Comparison of ENCODE assay signal across 17 cellular contexts in the genomic region with DNA sequence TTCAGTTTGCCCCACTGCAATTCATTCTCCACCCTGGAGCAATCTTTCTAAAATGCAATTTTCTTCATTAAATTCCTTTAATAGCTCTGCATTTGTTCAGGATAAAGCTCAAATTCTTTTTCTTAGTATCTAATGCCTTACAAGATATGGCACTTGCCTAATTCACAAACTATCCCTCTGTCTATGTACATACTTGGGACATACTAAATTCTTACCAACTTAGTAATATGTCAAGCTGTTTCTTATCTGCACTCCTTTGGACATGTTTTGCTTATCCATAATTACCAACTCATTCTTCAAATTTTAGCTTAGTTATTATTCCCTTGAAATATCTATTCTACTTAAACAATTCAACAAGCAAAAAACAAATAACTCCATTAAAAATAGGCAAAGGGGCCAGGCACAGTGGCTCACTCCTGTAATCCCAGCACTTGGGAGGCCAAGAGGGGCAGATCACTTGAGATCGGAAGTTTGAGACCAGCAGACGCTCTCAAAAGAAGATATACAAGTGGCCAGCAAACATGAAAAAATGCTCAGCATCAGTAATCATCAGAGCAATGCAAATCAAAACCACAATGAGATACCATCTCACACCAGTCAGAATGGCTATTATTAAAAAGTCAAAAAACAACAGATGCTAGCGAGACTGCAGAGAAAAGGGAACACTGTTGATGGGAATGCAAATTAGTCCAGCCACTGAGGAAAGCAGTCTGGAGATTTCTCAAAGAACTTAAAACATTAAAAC.
DNase-seq lines count a peak whose midpoint lies in the region; ATAC-seq, FAIRE-seq and TF ChIP-seq lines count a peak whose summit lies in the region.
"Had no signal": no experiment of that assay in that cellular context is flagged by ENCODE, and none has a peak within 500 bp of the region (broad histone marks: within the 10 kb centered on the region; RNA-seq: fewer than 3 reads in every experiment).

No MANE protein-coding gene starts in this region.

- H3K36me3 ChIP-seq in GM12878 (ENCODE audit: control insufficient read depth in 2 of 2, insufficient read depth in 2 of 2, low read length in 1 of 2) (no peaks in the 10 kb centered on the region), trophoblast cell (ENCODE audit: control insufficient read depth in 1 of 2, insufficient read depth in 2 of 2, low read length in 2 of 2) (no peaks in the 10 kb centered on the region)
- H3K36me3 ChIP-seq: esophagus muscularis mucosa had no signal

- 31% methylated on average over 3 of the region's 3 CpGs for WGBS in GM12878 (ENCODE audit: insufficient coverage, insufficient replicate concordance, low lambda C conversion rate, missing lambda C conversion rate)
- no CpG with 5 or more reads among the region's 3 CpGs for WGBS in trophoblast cell (ENCODE audit: extremely low coverage, insufficient coverage, insufficient read length)

- no peak for TF ChIP-seq CTCF in GM12878 (IDR thresholded peaks at IDR 0.05 in 2 of 3, conservative IDR thresholded peaks at IDR 0.05 in 1 of 3; ENCODE audit: control insufficient read depth in 2 of 3, extremely low read depth in 1 of 3, insufficient read depth in 1 of 3, low read depth in 3 of 3, low read length in 3 of 3)

- FAIRE-seq in GM12891 (lab: Jason Lieb, UNC) (no peak), GM12878 (lab: Jason Lieb, UNC) (no peak)
- FAIRE-seq: K562 had no signal

- intact Hi-C loops in GM12878 (cut with micrococcal nuclease; ENCODE audit: unreplicated experiment): no loop called here

- no peak overlapping the region for H2BK120ac ChIP-seq in trophoblast cell (ENCODE audit: insufficient read depth, low read length, poor library complexity)

- DNase-seq in GM12891 (ENCODE audit: insufficient read length, low spot score) (no peak), GM12878 (ENCODE audit: low read depth, low spot score) (no peak), trophoblast cell (peak; percentile 21 to 83), caudate nucleus (lab: John Stamatoyannopoulos, UW) (no peak), DMS153 treated with DMSO at 0.1 percent for 48 hours (lab: John Stamatoyannopoulos, UW; ENCODE audit: unreplicated experiment) (no peak)
- no peak for DNase-seq in activated CD4-positive, alpha-beta T cell treated with anti-CD3 and anti-CD28 coated beads for 4 hours
- DNase-seq: activated CD4-positive, alpha-beta T cell treated with anti-CD3 and anti-CD28 coated beads, Interleukin-2, amount 10 ng/mL, durations not matched to agents 24 days and 14 days; activated CD8-positive, alpha-beta memory T cell treated with anti-CD3 and anti-CD28 coated beads, Interleukin-2, amount 50 U/mL, for 48 hours; activated naive CD4-positive, alpha-beta T cell treated with anti-CD3 and anti-CD28 coated beads for 36 hours; DMS79; stimulated activated CD4-positive, alpha-beta T cell treated with anti-CD3 and anti-CD28 coated beads, Interleukin-2, amount 100 ng/mL, for 48 hours; testis had no signal

- TF ChIP-seq EP300 in GM12878 (IDR thresholded peaks at IDR 0.05; ENCODE audit: borderline replicate concordance in 1 of 2, control insufficient read depth in 1 of 2, low read depth in 2 of 2, low read length in 2 of 2): no peak

- no peak overlapping the region for H3K4me3 ChIP-seq in GM12878
- H3K4me3 ChIP-seq in trophoblast cell (ENCODE audit: low read depth, low read length): no peak overlapping the region
- H3K4me3 ChIP-seq: esophagus muscularis mucosa, K562, testis had no signal

- no peak overlapping the region for H3K4ac ChIP-seq in trophoblast cell (ENCODE audit: low read depth, low read length)

- H3K18ac ChIP-seq in trophoblast cell (ENCODE audit: low read length): no peak overlapping the region

- no peak overlapping the region for H4K12ac ChIP-seq in trophoblast cell (ENCODE audit: low read depth, low read length)

- no peak overlapping the region for H4K8ac ChIP-seq in trophoblast cell (ENCODE audit: low read depth, low read length)

- BruUV-seq in GM12878 (replicated peaks; lab: Mats Ljungman, UMichigan): no TSS peak

- H2AK5ac ChIP-seq in trophoblast cell (ENCODE audit: low read length): no peak overlapping the region

- H3K4me2 ChIP-seq in GM12878 (ENCODE audit: control insufficient read depth, insufficient read depth) (no peak overlapping the region), trophoblast cell (ENCODE audit: low read length) (no peak overlapping the region)

- no peaks in the 10 kb centered on the region; a peak in 1 of 4 replicates for H3K27me3 ChIP-seq in GM12878 (replicated peaks in 1 of 2; ENCODE audit: control insufficient read depth in 2 of 2, insufficient read depth in 2 of 2, low read length in 1 of 2)
- H3K27me3 ChIP-seq in trophoblast cell (ENCODE audit: insufficient read depth, low read length): no peaks in the 10 kb centered on the region
- H3K27me3 ChIP-seq: esophagus muscularis mucosa, testis had no signal

- no peak overlapping the region for H3K9ac ChIP-seq in GM12878 (ENCODE audit: control insufficient read depth, insufficient read depth, low read length)
- no peak overlapping the region for H3K9ac ChIP-seq in trophoblast cell (ENCODE audit: low read length)
- H3K9ac ChIP-seq: parathyroid adenoma had no signal

- peaks cover 3% of the 10 kb centered on the region; the same call in 2 of the 3 replicates for H3K9me3 ChIP-seq in GM12878 (replicated peaks; ENCODE audit: control insufficient read depth, insufficient read depth, low read length)
- H3K9me3 ChIP-seq in trophoblast cell (ENCODE audit: insufficient read depth, low read depth, low read length): peaks cover 2% of the 10 kb centered on the region
- H3K9me3 ChIP-seq: esophagus muscularis mucosa, testis had no signal

- POLR2A ChIA-PET in GM12878 (lab: Charles Lee): interaction anchor here (0.6 to 1.4 kb wide), 4 partner anchors 9 to 205 kb away, joined by 3 to 5 read pairs (median 4); no protein-coding TSS in a partner anchor

- in situ Hi-C loops in GM12878 (cut with MboI): no loop called here

- TF ChIP-seq RAD21 in GM12878 (IDR thresholded peaks at IDR 0.05; ENCODE audit: insufficient read depth, low read depth, low read length): no peak

- no peaks in the 10 kb centered on the region for H4K20me1 ChIP-seq in GM12878 (ENCODE audit: control insufficient read depth, insufficient read depth)

- H3K4me1 ChIP-seq in GM12878 (ENCODE audit: control insufficient read depth, insufficient read depth, low read length) (no peaks in the 10 kb centered on the region), trophoblast cell (ENCODE audit: control insufficient read depth in 1 of 2, insufficient read depth in 2 of 2, low read length in 2 of 2) (peaks cover 0 to 2% of the 10 kb centered on the region in 2 experiments)
- H3K4me1 ChIP-seq: parathyroid adenoma had no signal

- no peak overlapping the region for H2BK5ac ChIP-seq in trophoblast cell (ENCODE audit: low read depth, low read length, poor library complexity)

- H3K79me2 ChIP-seq in GM12878 (ENCODE audit: control insufficient read depth, insufficient read depth, low read length): no peaks in the 10 kb centered on the region
- no peaks in the 10 kb centered on the region for H3K79me2 ChIP-seq in trophoblast cell (ENCODE audit: control insufficient read depth, insufficient read depth, low read length, poor library complexity)
- H3K79me2 ChIP-seq: parathyroid adenoma had no signal

- SMC1A ChIA-PET in GM12878 (lab: Charles Lee; ENCODE audit: uncharacterized antibody, unreplicated experiment): interaction anchor here (0.5 to 9.8 kb wide), 8 partner anchors 8 to 88 kb away, joined by 3 to 110 read pairs (median 6); no protein-coding TSS in a partner anchor

- ATAC-seq in HG02852 (IDR thresholded peaks at IDR 0.05; ENCODE audit: unreplicated experiment) (peak; percentile 56), GM12878 (no peak; the same call in 2 of the 3 replicates)
- ATAC-seq: HCT116, K562 had no signal

- no peak overlapping the region for H4K91ac ChIP-seq in trophoblast cell (ENCODE audit: low read depth, low read length)

- no peak overlapping the region for H2BK12ac ChIP-seq in trophoblast cell (ENCODE audit: low read length)

- H2AFZ ChIP-seq in GM12878 (ENCODE audit: control insufficient read depth, low read depth, low read length) (no peak overlapping the region), trophoblast cell (ENCODE audit: insufficient read depth, low read length, poor library complexity) (no peak overlapping the region)
- H2AFZ ChIP-seq: parathyroid adenoma had no signal

- H3K27ac ChIP-seq in GM12878 (ENCODE audit: control insufficient read depth, insufficient read depth): no peak overlapping the region
- H3K27ac ChIP-seq in trophoblast cell (ENCODE audit: low read depth, low read length): no peak overlapping the region
- no peak overlapping the region for H3K27ac ChIP-seq in caudate nucleus (ENCODE audit: low read depth, low read length)
- H3K27ac ChIP-seq: esophagus muscularis mucosa, parathyroid adenoma, testis had no signal

- H3K14ac ChIP-seq in trophoblast cell (ENCODE audit: low read length): no peak overlapping the region

- no peak overlapping the region for H3K23ac ChIP-seq in trophoblast cell (ENCODE audit: low read length)

- TF ChIP-seq POLR2A in GM12891 (IDR thresholded peaks at IDR 0.05; ENCODE audit: low read depth, low read length): no peak
- no peak for TF ChIP-seq POLR2A in GM12878 (IDR thresholded peaks at IDR 0.05; ENCODE audit: low read depth, low read length)

- H3K79me1 ChIP-seq in trophoblast cell (ENCODE audit: low read length): no peaks in the 10 kb centered on the region

- CTCF ChIA-PET in GM12878 (lab: Yijun Ruan, JAX): interaction anchor here (0.9 to 2.0 kb wide), 5 partner anchors 10 to 23 kb away, joined by 3 to 11 read pairs (median 5); no protein-coding TSS in a partner anchor

- RAD21 ChIA-PET in GM12878 (lab: Charles Lee; ENCODE audit: unreplicated experiment): interaction anchor here (1.2 to 2.0 kb wide), 4 partner anchors 13 to 23 kb away, joined by 3 to 5 read pairs (median 5); no protein-coding TSS in a partner anchor

TF ChIP-seq in GM12891, 5 proteins besides CTCF, POLR2A, EP300 and RAD21:
- TF ChIP-seq POU2F2 (IDR thresholded peaks at IDR 0.05; ENCODE audit: low read depth, low read length): peak; percentile 51; the same call in 1 of the 2 replicates
- TF ChIP-seq SPI1 (IDR thresholded peaks at IDR 0.05; ENCODE audit: low read depth, low read length): 0 out of 2 replicates have a peak, but pooled peaks have one; percentile 16
- no peak for TF ChIP-seq PAX5 (IDR thresholded peaks at IDR 0.05; ENCODE audit: insufficient read depth, low read length, severe bottlenecking)
TF ChIP-seq in GM12891: peak in this region for 2.

TF ChIP-seq in GM12878, 131 proteins besides CTCF, POLR2A, EP300 and RAD21 (continues in another document):
- TF ChIP-seq NFIC (IDR thresholded peaks at IDR 0.05; ENCODE audit: low read depth, low read length) (peak; percentile 59), NRF1 (conservative IDR thresholded peaks at IDR 0.05; ENCODE audit: low read depth, low read length) (no peak), FOXM1 (IDR thresholded peaks at IDR 0.05; ENCODE audit: low read depth, low read length) (0 out of 2 replicates have a peak, but pooled peaks have one; percentile 24), RBBP5 (conservative IDR thresholded peaks at IDR 0.05) (no peak), POU2F2 (IDR thresholded peaks at IDR 0.05; ENCODE audit: borderline replicate concordance, low read depth, low read length) (0 out of 3 replicates have a peak, but pooled peaks have one; percentile 18), SPI1 (IDR thresholded peaks at IDR 0.05; ENCODE audit: borderline replicate concordance, insufficient read depth, low read depth, low read length) (no peak)

Comparison
In these comparisons a context has a peak if more than half of its experiments do, and no peak if none do; other contexts are left out.
1. DNase-seq: peak in trophoblast cell (2 of 2); none in GM12891 (single experiment), GM12878 (single experiment), caudate nucleus (0 of 61), activated CD4-positive, alpha-beta T cell treated with anti-CD3 and anti-CD28 coated beads for 4 hours (0 of 2) and DMS153 treated with DMSO at 0.1 percent for 48 hours (single experiment).